ENCODE assay signal across 1 cellular context in genomic region chr17:40616592-40616991, GRCh38.
TF ChIP-seq lines count a peak whose summit lies in the region.

No MANE protein-coding gene starts in this region.

TF ChIP-seq in GM12878, 131 proteins besides CTCF, POLR2A, EP300 and RAD21:
- TF ChIP-seq MLLT1 (IDR thresholded peaks at IDR 0.05) (peak; percentile 66), HDAC6 (IDR thresholded peaks at IDR 0.05; ENCODE audit: unreplicated experiment) (no peak)
